In genomic region chr17:79835953-79836951, GRCh38 we compare ENCODE assay signal across 1 cellular context.
A peak's percentile ranks its signal among the peaks of the same experiment; 100 is the strongest.
TF ChIP-seq lines count a peak whose summit lies in the region.

No MANE protein-coding gene starts in this region.

TF ChIP-seq in WTC11, 78 proteins besides CTCF, POLR2A, EP300 and RAD21 (continued from another document):
- 0 out of 2 replicates have a peak, but pooled peaks have one; percentile 32 for TF ChIP-seq AR (CRISPR knock-in tag; IDR thresholded peaks at IDR 0.05)
- no peak for TF ChIP-seq E2F4 (CRISPR knock-in tag; IDR thresholded peaks at IDR 0.05; ENCODE audit: borderline replicate concordance, low read depth)
- TF ChIP-seq FOXP4 (CRISPR knock-in tag; IDR thresholded peaks at IDR 0.05): 0 out of 2 replicates have a peak, but pooled peaks have one; percentile 11
- peak; percentile 91 for TF ChIP-seq FOXK1 (CRISPR knock-in tag; IDR thresholded peaks at IDR 0.05)
- no peak for TF ChIP-seq PRRX2 (CRISPR knock-in tag; IDR thresholded peaks at IDR 0.05)
- TF ChIP-seq ZBTB21 (CRISPR knock-in tag; IDR thresholded peaks at IDR 0.05; ENCODE audit: borderline replicate concordance): no peak
- no peak for TF ChIP-seq USF1 (CRISPR knock-in tag; IDR thresholded peaks at IDR 0.05)
